In genomic region chr17:47663997-47664941, GRCh38 we compare ENCODE assay signal across 8 cellular contexts. TPM values are rescaled to one million over a fixed set of nuclear protein-coding genes. Genes with fewer than 3 reads are reported as not detected.
DNase-seq lines count a peak whose midpoint lies in the region; ATAC-seq and TF ChIP-seq lines count a peak whose summit lies in the region.

No MANE protein-coding gene starts in this region.

- H3K27me3 ChIP-seq in left lung = no peaks in the 10 kb centered on the region

- H3K4me1 Mint-ChIP-seq in central memory CD8-positive, alpha-beta T cell = peaks cover 14% of the 10 kb centered on the region

- H3K27ac Mint-ChIP-seq in central memory CD8-positive, alpha-beta T cell (ENCODE audit: low read depth) = peak overlapping the region; percentile 13

- TF ChIP-seq CTCF in AG09309 (IDR thresholded peaks at IDR 0.05; ENCODE audit: control insufficient read depth, insufficient read depth, low read depth, low read length, missing control alignments) (peak; percentile 73), left lung (IDR thresholded peaks at IDR 0.05) (peak; percentile 56 to 59)

- H3K4me3 ChIP-seq in AG09309 (ENCODE audit: control insufficient read depth, low read depth, low read length) (no peak overlapping the region), left lung (no peak overlapping the region)

- peak overlapping the region in 1 of 2 donors; percentile 64 for H3K27ac ChIP-seq in left lung

- H3K4me3 Mint-ChIP-seq in central memory CD8-positive, alpha-beta T cell = no peak overlapping the region

- H3K36me3 ChIP-seq in left lung = peaks cover 0 to 97% of the 10 kb centered on the region in 2 donors

- ATAC-seq in GM21723 (IDR thresholded peaks at IDR 0.05; ENCODE audit: unreplicated experiment) (peak; percentile 49), left lung (peak; percentile 81), GM21619 (IDR thresholded peaks at IDR 0.05; ENCODE audit: unreplicated experiment) (no peak)
- ATAC-seq in central memory CD8-positive, alpha-beta T cell (replicated peaks; ENCODE audit: extremely low read depth, poor library complexity, severe bottlenecking) = no peak

- peaks cover 81% of the 10 kb centered on the region for H3K36me3 Mint-ChIP-seq in central memory CD8-positive, alpha-beta T cell (ENCODE audit: insufficient read depth)

- peaks cover 3 to 52% of the 10 kb centered on the region in 2 donors for H3K4me1 ChIP-seq in left lung

- intact Hi-C loops in left lung (cut with DNase I) = no loop called here

- H3K27me3 Mint-ChIP-seq in central memory CD8-positive, alpha-beta T cell = no peaks in the 10 kb centered on the region

- DNase-seq in AG09309 (ENCODE audit: low read depth) (no peak), NCI-H2196 (lab: John Stamatoyannopoulos, UW; ENCODE audit: unreplicated experiment) (peak; percentile 68), left lung (no peak)
- peak; percentile 6 to 42 (median 22) for DNase-seq in activated CD4-positive, CD25-positive, alpha-beta regulatory T cell (lab: John Stamatoyannopoulos, UW)
- DNase-seq in central memory CD8-positive, alpha-beta T cell (ENCODE audit: low spot score in 2 of 2) = peak; percentile 38 to 58
- peak in 2 of 3 experiments; percentile 22 to 53 for DNase-seq in stimulated activated CD4-positive, alpha-beta T cell treated with anti-CD3 and anti-CD28 coated beads, TNF-alpha, amount 100 ng/mL, for 4 hours (ENCODE audit: low read depth in 3 of 3)

- H3K9me3 Mint-ChIP-seq in central memory CD8-positive, alpha-beta T cell = no peaks in the 10 kb centered on the region

- H3K9me3 ChIP-seq in left lung = no peaks in the 10 kb centered on the region

RNA-seq across cellular contexts. Expression of gene KPNB1, which starts 14.6 kb away (rescaled TPM):
- total RNA-seq in left lung = 100 to 1,000 TPM; 195 to 305 TPM

RNA-seq across cellular contexts. Expression of gene TBKBP1, which starts 29.7 kb away (rescaled TPM):
- 10 to 100 TPM; 10.6 to 14.2 TPM for total RNA-seq in left lung

Comparison
In these comparisons a context has a peak if more than half of its experiments do, and no peak if none do; other contexts are left out.
1. DNase-seq: peak in NCI-H2196 (single experiment), activated CD4-positive, CD25-positive, alpha-beta regulatory T cell (4 of 4), central memory CD8-positive, alpha-beta T cell (2 of 2) and stimulated activated CD4-positive, alpha-beta T cell treated with anti-CD3 and anti-CD28 coated beads, TNF-alpha, amount 100 ng/mL, for 4 hours (2 of 3); none in AG09309 (single experiment) and left lung (0 of 2).
2. ATAC-seq: peak in GM21723 (single experiment) and left lung (single experiment); none in central memory CD8-positive, alpha-beta T cell (single experiment) and GM21619 (single experiment).